ENCODE assay signal across 8 cellular contexts in genomic region chr14:74302634-74303569, GRCh38. TPM values are rescaled to one million over a fixed set of nuclear protein-coding genes. Genes with fewer than 3 reads are reported as not detected.
DNase-seq lines count a peak whose midpoint lies in the region; ATAC-seq, FAIRE-seq and TF ChIP-seq lines count a peak whose summit lies in the region.

ABCD4 (minus strand) TSS chr14:74302934; CDS start chr14:74302912, 22 bp downstream.

- H3K9me3 ChIP-seq in keratinocyte (ENCODE audit: control insufficient read depth, low read depth, low read length) = no peaks in the 10 kb centered on the region

- H3K27me3 Mint-ChIP-seq in central memory CD8-positive, alpha-beta T cell = no peaks in the 10 kb centered on the region

- ATAC-seq in GM19023 (IDR thresholded peaks at IDR 0.05; ENCODE audit: unreplicated experiment) = peak; percentile 99
- peak; percentile 99 for ATAC-seq in HG03280 (IDR thresholded peaks at IDR 0.05; ENCODE audit: unreplicated experiment)
- ATAC-seq in central memory CD8-positive, alpha-beta T cell (replicated peaks; ENCODE audit: extremely low read depth, poor library complexity, severe bottlenecking) = peak; percentile 86

- H3K36me3 ChIP-seq in keratinocyte (ENCODE audit: control insufficient read depth in 2 of 2, extremely low read depth in 1 of 2, insufficient read depth in 2 of 2, low read length in 2 of 2) = peaks cover 3% of the 10 kb centered on the region in 2 experiments

- peaks cover 16% of the 10 kb centered on the region for H3K79me2 ChIP-seq in keratinocyte (ENCODE audit: control insufficient read depth, insufficient read depth, low read length)

- peak within 1 kb of the TSS; percentile 90 for H3K27ac Mint-ChIP-seq in central memory CD8-positive, alpha-beta T cell (ENCODE audit: low read depth)

- H3K9me3 Mint-ChIP-seq in central memory CD8-positive, alpha-beta T cell = no peaks in the 10 kb centered on the region

- peaks cover 33% of the 10 kb centered on the region for H3K4me1 Mint-ChIP-seq in central memory CD8-positive, alpha-beta T cell

- peaks cover 8% of the 10 kb centered on the region for H3K4me1 ChIP-seq in keratinocyte (ENCODE audit: control insufficient read depth, extremely low read depth, insufficient read depth, low read length)

- peaks cover 14% of the 10 kb centered on the region for H3K36me3 Mint-ChIP-seq in central memory CD8-positive, alpha-beta T cell (ENCODE audit: insufficient read depth)

- H3K9ac ChIP-seq in keratinocyte (ENCODE audit: control insufficient read depth, extremely low read depth, insufficient read depth, low read length) = peak within 1 kb of the TSS; percentile 80

- DNase-seq in AG20443 (ENCODE audit: low spot score) = peak; percentile 95
- DNase-seq in NCI-H345 (lab: John Stamatoyannopoulos, UW) = peak; percentile 94
- peak; percentile 74 for DNase-seq in activated CD4-positive, CD25-positive, alpha-beta regulatory T cell treated with anti-CD3 and anti-CD28 coated beads, Interleukin-2, amount 50 U/mL, for 16 hours (ENCODE audit: low read depth, low spot score)
- peak; percentile 70 to 71 for DNase-seq in central memory CD8-positive, alpha-beta T cell (ENCODE audit: low spot score in 2 of 2)
- peak; percentile 53 for DNase-seq in keratinocyte (ENCODE audit: low read depth, low spot score)
- DNase-seq in stimulated activated CD4-positive, alpha-beta T cell treated with anti-CD3 and anti-CD28 coated beads, Interleukin-15, amount 100 ng/mL, for 1 hour (ENCODE audit: low read depth in 1 of 2, low spot score in 1 of 2) = peak; percentile 67 to 72

- peak within 1 kb of the TSS; percentile 99 for H3K4me3 Mint-ChIP-seq in central memory CD8-positive, alpha-beta T cell

- peak within 1 kb of the TSS; percentile 92 for H2AFZ ChIP-seq in keratinocyte (ENCODE audit: control insufficient read depth, low read length)

- no peaks in the 10 kb centered on the region for H4K20me1 ChIP-seq in keratinocyte (ENCODE audit: control insufficient read depth, extremely low read depth, insufficient read depth, low read length)

- no peaks in the 10 kb centered on the region for H3K27me3 ChIP-seq in keratinocyte (ENCODE audit: control insufficient read depth, extremely low read depth, insufficient read depth, low read length)

- FAIRE-seq in keratinocyte (lab: Jason Lieb, UNC) = no peak

- H3K27ac ChIP-seq in keratinocyte (ENCODE audit: control insufficient read depth, insufficient read depth, low read length) = peak within 1 kb of the TSS; percentile 50

- TF ChIP-seq CTCF in keratinocyte (optimal IDR thresholded peaks at IDR 0.05 in 1 of 3, IDR thresholded peaks at IDR 0.05 in 1 of 3, conservative IDR thresholded peaks at IDR 0.05 in 1 of 3; ENCODE audit: extremely low read depth in 1 of 3, insufficient read depth in 2 of 3, low read length in 3 of 3) = peak; percentile 38 to 69 (median 61)

- dilution Hi-C loops in keratinocyte (cut with MboI; ENCODE audit: extremely low pct_ligation_motif_present, low sequenced_read_pairs) = no loop called here

- peak within 1 kb of the TSS; percentile 88 to 99 (median 95) for H3K4me3 ChIP-seq in keratinocyte (ENCODE audit: control insufficient read depth in 2 of 3, extremely low read depth in 1 of 3, insufficient read depth in 2 of 3, low read depth in 1 of 3, low read length in 3 of 3)

- peak within 1 kb of the TSS; percentile 97 for H3K4me2 ChIP-seq in keratinocyte (ENCODE audit: control insufficient read depth, extremely low read depth, insufficient read depth, low read depth, low read length)

- H3K9me1 ChIP-seq in keratinocyte (ENCODE audit: control insufficient read depth, extremely low read depth, insufficient read depth, low read length) = no peaks in the 10 kb centered on the region

RNA-seq across cellular contexts. Expression of gene ABCD4, which starts in this region (rescaled TPM):
- polyA plus RNA-seq in keratinocyte = 12.9 to 19.5 TPM (median 15.3 TPM) in 3 replicates
- 18.7 TPM for polyA plus RNA-seq in keratinocyte (2011; ENCODE audit: low read depth)
- polyA plus RNA-seq in keratinocyte (2011; cell fraction: cytosol; rRNA removed) = 7.0 and 9.0 TPM in 2 replicates
- polyA plus RNA-seq in keratinocyte (2011; cell fraction: nucleus; rRNA removed) = 69.5 and 82.7 TPM in 2 replicates
- 14.8 and 16.7 TPM in 2 replicates for polyA plus RNA-seq in keratinocyte (2012; ENCODE audit: low replicate concordance)
- 16.9 to 49.5 TPM (median 18.6 TPM) in 3 replicates for polyA minus RNA-seq in keratinocyte
- polyA minus RNA-seq in keratinocyte (2011; cell fraction: cytosol; rRNA and poly(A)+ RNA removed) = 11.5 TPM
- 19.1 and 31.7 TPM in 2 replicates for polyA minus RNA-seq in keratinocyte (2011; cell fraction: nucleus; rRNA and poly(A)+ RNA removed)

Comparison
In these comparisons a context has a peak if more than half of its experiments do, and no peak if none do; other contexts are left out.
1. Peak in every context shown above with its lines: DNase-seq, ATAC-seq, H3K4me3 ChIP-seq and H3K27ac ChIP-seq.